In the genomic region with DNA sequence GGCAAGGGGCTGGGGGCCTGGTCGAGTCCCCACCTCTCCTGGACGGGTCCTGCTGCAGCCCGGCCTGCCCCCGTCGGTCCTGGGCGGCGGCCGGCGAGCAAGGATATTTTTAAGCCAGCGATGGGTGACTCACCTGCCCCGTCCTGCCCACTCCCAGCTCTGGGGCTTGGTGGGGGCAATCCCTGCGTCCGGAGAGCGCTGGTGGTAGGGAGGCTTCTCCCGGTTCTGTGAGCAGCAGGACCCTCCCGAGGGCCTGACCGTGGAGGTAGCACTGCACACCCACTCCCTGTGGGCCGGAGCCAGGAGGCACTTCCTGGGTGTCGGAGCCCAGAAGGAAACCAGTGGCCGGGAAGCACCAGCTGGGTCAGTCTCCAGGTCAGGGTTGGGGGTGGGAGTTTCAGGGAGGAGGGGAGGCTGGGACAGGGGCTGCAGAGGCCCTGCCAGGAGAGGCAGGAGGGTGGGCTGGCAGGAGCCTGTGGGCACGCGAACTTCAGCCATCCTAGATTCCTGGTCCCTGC, we compare ENCODE assay signal across 8 cellular contexts. TPM values are rescaled to one million over a fixed set of nuclear protein-coding genes. Genes with fewer than 3 reads are reported as not detected.
DNase-seq lines count a peak whose midpoint lies in the region; ATAC-seq, FAIRE-seq and TF ChIP-seq lines count a peak whose summit lies in the region.

No MANE protein-coding gene starts in this region.

- no peak overlapping the region for H3K9ac ChIP-seq in H9 (ENCODE audit: extremely low read depth, insufficient read length, low read length)
- peak overlapping the region; percentile 2; the same call in 1 of the 2 replicates for H3K9ac ChIP-seq in GM12878 (ENCODE audit: control insufficient read depth, insufficient read depth, low read length)
- peak overlapping the region; percentile 27 to 82 for H3K9ac ChIP-seq in stomach smooth muscle (ENCODE audit: low read length in 2 of 2)

- no peaks in the 10 kb centered on the region for H3K27me3 ChIP-seq in H9 (ENCODE audit: insufficient read depth, low read length)
- H3K27me3 ChIP-seq in GM12878 (replicated peaks in 1 of 2; ENCODE audit: control insufficient read depth in 2 of 2, insufficient read depth in 2 of 2, low read length in 1 of 2), result no peaks in the 10 kb centered on the region; a peak in 1 of 4 replicates
- H3K27me3 ChIP-seq in stomach smooth muscle (ENCODE audit: control insufficient read depth in 1 of 2, insufficient read depth in 2 of 2, low read length in 2 of 2), result peaks cover 0 to 29% of the 10 kb centered on the region in 2 donors

- H3T11ph ChIP-seq in H9 (ENCODE audit: low read length), result no peak overlapping the region

- H3K27me3 Mint-ChIP-seq in H9 (ENCODE audit: low read depth), result no peaks in the 10 kb centered on the region

- H4K5ac ChIP-seq in H9 (ENCODE audit: insufficient read length, low read depth, low read length), result no peak overlapping the region

- H3K27ac Mint-ChIP-seq in H9, result no peak overlapping the region

- H3K27ac ChIP-seq in H9 (ENCODE audit: insufficient read length, low read depth, low read length) (no peak overlapping the region), GM12878 (ENCODE audit: control insufficient read depth, insufficient read depth) (no peak overlapping the region), stomach smooth muscle (ENCODE audit: low read length) (peak overlapping the region; percentile 58)

- H2AK5ac ChIP-seq in H9 (ENCODE audit: insufficient read length, low read length), result no peak overlapping the region

- H3K56ac ChIP-seq in H9 (ENCODE audit: insufficient read length, low read depth, low read length), result no peak overlapping the region

- RAD21 ChIA-PET in GM12878 (lab: Charles Lee; ENCODE audit: unreplicated experiment), result interaction anchor here (0.6 to 2.0 kb wide), 2 partner anchors 16 to 57 kb away, joined by 3 to 6 read pairs; no protein-coding TSS in a partner anchor

- H3K79me2 ChIP-seq in H9 (ENCODE audit: insufficient read depth, low read length) (no peaks in the 10 kb centered on the region), GM12878 (ENCODE audit: control insufficient read depth, insufficient read depth, low read length) (no peaks in the 10 kb centered on the region)

- H2BK20ac ChIP-seq in H9 (ENCODE audit: low read depth, low read length, poor library complexity, severe bottlenecking), result no peak overlapping the region

- no peak; the same call in 1 of the 2 replicates for TF ChIP-seq POLR2A in GM12878 (IDR thresholded peaks at IDR 0.05; ENCODE audit: low read depth, low read length)

- H3K14ac ChIP-seq in H9 (ENCODE audit: insufficient read depth, low read length), result no peak overlapping the region

- peak overlapping the region; percentile 68 to 71; a peak in 4 of 5 replicates for H3K4me3 Mint-ChIP-seq in H9

- TF ChIP-seq CTCF in H9 (conservative IDR thresholded peaks at IDR 0.05) (no peak), GM12878 (IDR thresholded peaks at IDR 0.05 in 2 of 3, conservative IDR thresholded peaks at IDR 0.05 in 1 of 3; ENCODE audit: control insufficient read depth in 2 of 3, extremely low read depth in 1 of 3, insufficient read depth in 1 of 3, low read depth in 3 of 3, low read length in 3 of 3) (no peak)

- no peak overlapping the region for H3K18ac ChIP-seq in H9 (ENCODE audit: insufficient read length, low read depth, low read length)

- ATAC-seq in GM12878, result peak; percentile 15; the same call in 1 of the 3 replicates
- no peak for ATAC-seq in HG03457 (IDR thresholded peaks at IDR 0.05; ENCODE audit: unreplicated experiment)
- ATAC-seq in GM21723 (IDR thresholded peaks at IDR 0.05; ENCODE audit: unreplicated experiment), result no peak

- H3K4me1 ChIP-seq in H9 (ENCODE audit: insufficient read depth, low read length) (peaks cover 5% of the 10 kb centered on the region; the same call in 1 of the 2 replicates), GM12878 (ENCODE audit: control insufficient read depth, insufficient read depth, low read length) (no peaks in the 10 kb centered on the region), stomach smooth muscle (ENCODE audit: control insufficient read depth, insufficient read depth, low read length) (peaks cover 43% of the 10 kb centered on the region)

- WGBS in H9 (ENCODE audit: extremely low coverage, insufficient read length, low lambda C conversion rate), result no CpG with 5 or more reads among the region's 22 CpGs
- WGBS in GM12878 (ENCODE audit: insufficient coverage, insufficient replicate concordance, low lambda C conversion rate, missing lambda C conversion rate), result 13% methylated on average over 15 of the region's 22 CpGs

- H3K4me3 ChIP-seq in GM12878 (no peak overlapping the region), stomach smooth muscle (ENCODE audit: low read length in 2 of 2) (peak overlapping the region; percentile 21 to 77)

- H3K23ac ChIP-seq in H9 (ENCODE audit: insufficient read length, low read depth, low read length), result no peak overlapping the region

- TF ChIP-seq EP300 in GM12878 (IDR thresholded peaks at IDR 0.05; ENCODE audit: borderline replicate concordance in 1 of 2, control insufficient read depth in 1 of 2, low read depth in 2 of 2, low read length in 2 of 2), result no peak

- no peaks in the 10 kb centered on the region for H3K9me3 Mint-ChIP-seq in H9

- CTCF ChIA-PET in GM12878 (lab: Yijun Ruan, JAX), result interaction anchor here (1.0 kb wide), 1 partner anchor 18 kb away, joined by 3 read pairs; no protein-coding TSS in a partner anchor

- in situ Hi-C loops in GM12878 (cut with MboI), result no loop called here

- intact Hi-C loops in GM12878 (cut with micrococcal nuclease; ENCODE audit: unreplicated experiment), result no loop called here

- no peak overlapping the region for H4K91ac ChIP-seq in H9 (ENCODE audit: insufficient read length, low read depth, low read length)

- no peak overlapping the region for H2BK12ac ChIP-seq in H9 (ENCODE audit: insufficient read length, low read depth, low read length)

- H3K23me2 ChIP-seq in H9 (ENCODE audit: insufficient read length, low read depth, low read length, poor library complexity, severe bottlenecking), result peaks cover 3% of the 10 kb centered on the region

- H3K4me1 Mint-ChIP-seq in H9, result peaks cover 15 to 33% of the 10 kb centered on the region in 2 experiments

- H3K4ac ChIP-seq in H9 (ENCODE audit: low read depth, low read length), result no peak overlapping the region

- FAIRE-seq in GM12878 (lab: Jason Lieb, UNC), result no peak

- H4K8ac ChIP-seq in H9 (replicated peaks; ENCODE audit: insufficient read length, low read depth, low read length), result no peak overlapping the region

- H2BK120ac ChIP-seq in H9 (ENCODE audit: low read depth, low read length, poor library complexity, severe bottlenecking), result no peak overlapping the region

- H2BK15ac ChIP-seq in H9 (ENCODE audit: low read depth, low read length), result no peak overlapping the region

- no peak overlapping the region for H2BK5ac ChIP-seq in H9 (ENCODE audit: insufficient read length, low read length)

- POLR2A ChIA-PET in GM12878 (lab: Charles Lee), result interaction anchor here (0.6 to 0.9 kb wide), 2 partner anchors 15 kb away, joined by 3 read pairs; no protein-coding TSS in a partner anchor

- H3K9me3 ChIP-seq in H9 (ENCODE audit: control insufficient read depth, low read depth, low read length) (no peaks in the 10 kb centered on the region), GM12878 (replicated peaks; ENCODE audit: control insufficient read depth, insufficient read depth, low read length) (no peaks in the 10 kb centered on the region), stomach smooth muscle (ENCODE audit: control insufficient read depth in 2 of 2, low read length in 2 of 2) (no peaks in the 10 kb centered on the region)

- H3K36me3 ChIP-seq in GM12878 (ENCODE audit: control insufficient read depth in 2 of 2, insufficient read depth in 2 of 2, low read length in 1 of 2) (peaks cover 0 to 5% of the 10 kb centered on the region in 2 experiments; a peak in 2 of 4 replicates), stomach smooth muscle (ENCODE audit: control insufficient read depth in 2 of 2, insufficient read depth in 2 of 2, low read length in 2 of 2) (peaks cover 4% of the 10 kb centered on the region in 2 donors)

- no peak for TF ChIP-seq RAD21 in GM12878 (IDR thresholded peaks at IDR 0.05; ENCODE audit: insufficient read depth, low read depth, low read length)

- H2AFZ ChIP-seq in H9 (ENCODE audit: low read length) (no peak overlapping the region), GM12878 (ENCODE audit: control insufficient read depth, low read depth, low read length) (no peak overlapping the region)

- SMC1A ChIA-PET in GM12878 (lab: Charles Lee; ENCODE audit: uncharacterized antibody, unreplicated experiment), result no interaction called here

- H3K36me3 Mint-ChIP-seq in H9 (ENCODE audit: insufficient read depth in 1 of 3, low read depth in 3 of 3), result peaks cover 0 to 10% (median 4%) of the 10 kb centered on the region in 3 experiments; a peak in 2 of 7 replicates

- H3K79me1 ChIP-seq in H9 (ENCODE audit: insufficient read depth, low read depth, low read length, poor library complexity, severe bottlenecking), result no peaks in the 10 kb centered on the region

- no peaks in the 10 kb centered on the region for H4K20me1 ChIP-seq in H9 (ENCODE audit: control insufficient read depth, insufficient read depth, insufficient read length)
- no peaks in the 10 kb centered on the region for H4K20me1 ChIP-seq in GM12878 (ENCODE audit: control insufficient read depth, insufficient read depth)

- no TSS peak for BruUV-seq in GM12878 (replicated peaks; lab: Mats Ljungman, UMichigan)

- DNase-seq in H9 (peak; percentile 44), GM12878 (ENCODE audit: low read depth, low spot score) (no peak), kidney tubule cell (ENCODE audit: low spot score) (peak; percentile 76), amygdala (lab: John Stamatoyannopoulos, UW) (no peak)
- no peak for DNase-seq in activated T-cell treated with anti-CD3 and anti-CD28 coated beads, Interleukin-2, amount 50 U/mL, for 1 hour

- peak overlapping the region; percentile 33 for H3K4me2 ChIP-seq in H9 (ENCODE audit: insufficient read depth, insufficient read length, low read length)
- peak overlapping the region; percentile 22; the same call in 1 of the 2 replicates for H3K4me2 ChIP-seq in GM12878 (ENCODE audit: control insufficient read depth, insufficient read depth)

RNA-seq across cellular contexts. Expression of gene EPS8L2, which starts 0.5 kb away (rescaled TPM):
- total RNA-seq in H9 (2021) (92.8 and 101 TPM in 2 replicates), GM12878 (2014; rRNA removed) (11.5 and 12.5 TPM in 2 replicates), GM12878 (2014; rRNA removed; fragmentation: Illumina TruSeq; extraction: Trizol) (3.1 and 5.1 TPM in 2 replicates), GM12878 (2021) (10.8 and 13.4 TPM in 2 replicates)
- total RNA-seq in GM12878 (2013; cell fraction: nucleolus; rRNA removed), result 4.4 and 8.1 TPM in 2 replicates
- 4.7 TPM for polyA plus RNA-seq in GM12878 (2011; ENCODE audit: low read depth)
- polyA plus RNA-seq in GM12878 (2011; rRNA removed) (4.4 and 7.7 TPM in 2 replicates), GM12878 (2014; fragmentation: Illumina TruSeq; extraction: Trizol) (2.9 and 4.0 TPM in 2 replicates), GM12878 (2014; fragmentation: Nextera tagmentation; extraction: Ambion mirVana) (1 to 10 TPM in 1 of 2 experiments, under 1 TPM in 1; 0.76 to 2.9 TPM), GM12878 (2014; rRNA removed) (11.8 and 15.3 TPM in 2 replicates), GM12878 (2016; fragmentation: Nextera tagmentation; extraction: Ambion mirVana) (10 to 100 TPM; 13.9 to 20.0 TPM)
- 7.5 and 14.4 TPM in 2 replicates for polyA plus RNA-seq in GM12878 (2011; cell fraction: cytosol; rRNA removed)
- polyA plus RNA-seq in GM12878 (2011; cell fraction: nucleus; rRNA removed), result 44.2 and 44.3 TPM in 2 replicates
- polyA plus RNA-seq in GM12878 (2012), result 22.8 and 23.5 TPM in 2 replicates
- 3.7 and 4.7 TPM in 2 replicates for polyA minus RNA-seq in GM12878 (2011; rRNA and poly(A)+ RNA removed)
- polyA minus RNA-seq in GM12878 (2011; cell fraction: cytosol; rRNA and poly(A)+ RNA removed), result 4.4 and 4.8 TPM in 2 replicates
- 5.4 and 5.7 TPM in 2 replicates for polyA minus RNA-seq in GM12878 (2011; cell fraction: nucleus; rRNA and poly(A)+ RNA removed)

RNA-seq across cellular contexts. Expression of gene TMEM80, which starts 10.9 kb away (rescaled TPM):
- total RNA-seq in H9 (2021) (15.3 and 23.6 TPM in 2 replicates), GM12878 (2014; rRNA removed) (21.9 and 22.1 TPM in 2 replicates), GM12878 (2014; rRNA removed; fragmentation: Illumina TruSeq; extraction: Trizol) (11.6 and 11.9 TPM in 2 replicates), GM12878 (2021) (16.5 and 19.5 TPM in 2 replicates)
- total RNA-seq in GM12878 (2013; cell fraction: nucleolus; rRNA removed), result 27.5 and 32.1 TPM in 2 replicates
- 7.6 TPM for polyA plus RNA-seq in GM12878 (2011; ENCODE audit: low read depth)
- polyA plus RNA-seq in GM12878 (2011; rRNA removed) (30.7 and 36.6 TPM in 2 replicates), GM12878 (2014; fragmentation: Illumina TruSeq; extraction: Trizol) (8.0 and 14.9 TPM in 2 replicates), GM12878 (2014; fragmentation: Nextera tagmentation; extraction: Ambion mirVana) (1 to 10 TPM; 6.7 to 8.8 TPM), GM12878 (2014; rRNA removed) (28.3 and 29.8 TPM in 2 replicates), GM12878 (2016; fragmentation: Nextera tagmentation; extraction: Ambion mirVana) (10 to 100 TPM; 28.4 to 30.9 TPM)
- 28.5 and 37.1 TPM in 2 replicates for polyA plus RNA-seq in GM12878 (2011; cell fraction: cytosol; rRNA removed)
- 45.3 and 46.0 TPM in 2 replicates for polyA plus RNA-seq in GM12878 (2011; cell fraction: nucleus; rRNA removed)
- polyA plus RNA-seq in GM12878 (2012), result 18.6 and 20.7 TPM in 2 replicates
- polyA minus RNA-seq in GM12878 (2011; rRNA and poly(A)+ RNA removed), result 6.9 and 10.7 TPM in 2 replicates
- polyA minus RNA-seq in GM12878 (2011; cell fraction: cytosol; rRNA and poly(A)+ RNA removed), result 3.2 and 4.0 TPM in 2 replicates
- 6.6 and 13.6 TPM in 2 replicates for polyA minus RNA-seq in GM12878 (2011; cell fraction: nucleus; rRNA and poly(A)+ RNA removed)

RNA-seq across cellular contexts. Expression of gene DEAF1, which starts 11.5 kb away (rescaled TPM):
- 67.3 and 68.6 TPM in 2 replicates for total RNA-seq in H9 (2021)
- total RNA-seq in GM12878 (2013; cell fraction: nucleolus; rRNA removed), result 64.8 and 65.6 TPM in 2 replicates
- total RNA-seq in GM12878 (2014; rRNA removed), result 47.6 and 48.6 TPM in 2 replicates
- total RNA-seq in GM12878 (2014; rRNA removed; fragmentation: Illumina TruSeq; extraction: Trizol), result 21.2 and 23.0 TPM in 2 replicates
- 51.3 and 57.1 TPM in 2 replicates for total RNA-seq in GM12878 (2021)
- 7.2 TPM for polyA plus RNA-seq in GM12878 (2011; ENCODE audit: low read depth)
- polyA plus RNA-seq in GM12878 (2011; rRNA removed), result 10.2 and 21.6 TPM in 2 replicates
- 37.2 and 47.3 TPM in 2 replicates for polyA plus RNA-seq in GM12878 (2011; cell fraction: cytosol; rRNA removed)
- polyA plus RNA-seq in GM12878 (2011; cell fraction: nucleus; rRNA removed), result 31.1 and 35.9 TPM in 2 replicates
- polyA plus RNA-seq in GM12878 (2012), result 23.4 and 29.5 TPM in 2 replicates
- polyA plus RNA-seq in GM12878 (2014; fragmentation: Illumina TruSeq; extraction: Trizol), result 4.4 and 17.1 TPM in 2 replicates
- 1 to 10 TPM in 1 of 2 experiments, under 1 TPM in 1; 0.68 to 5.5 TPM for polyA plus RNA-seq in GM12878 (2014; fragmentation: Nextera tagmentation; extraction: Ambion mirVana)
- polyA plus RNA-seq in GM12878 (2014; rRNA removed), result 43.7 and 51.5 TPM in 2 replicates
- 10 to 100 TPM; 28.8 to 41.0 TPM for polyA plus RNA-seq in GM12878 (2016; fragmentation: Nextera tagmentation; extraction: Ambion mirVana)
- polyA minus RNA-seq in GM12878 (2011; rRNA and poly(A)+ RNA removed), result 18.2 and 35.1 TPM in 2 replicates
- polyA minus RNA-seq in GM12878 (2011; cell fraction: cytosol; rRNA and poly(A)+ RNA removed), result 21.3 and 22.6 TPM in 2 replicates
- polyA minus RNA-seq in GM12878 (2011; cell fraction: nucleus; rRNA and poly(A)+ RNA removed), result 10.5 and 23.0 TPM in 2 replicates

RNA-seq across cellular contexts. Expression of gene TALDO1, which starts 40.8 kb away (rescaled TPM):
- total RNA-seq in H9 (2021), result 268 and 300 TPM in 2 replicates
- 34.6 and 35.6 TPM in 2 replicates for total RNA-seq in GM12878 (2013; cell fraction: nucleolus; rRNA removed)
- total RNA-seq in GM12878 (2014; rRNA removed), result 168 and 176 TPM in 2 replicates
- 139 and 148 TPM in 2 replicates for total RNA-seq in GM12878 (2014; rRNA removed; fragmentation: Illumina TruSeq; extraction: Trizol)
- 226 and 227 TPM in 2 replicates for total RNA-seq in GM12878 (2021)
- polyA plus RNA-seq in GM12878 (2011; ENCODE audit: low read depth), result 120 TPM
- 88.2 and 152 TPM in 2 replicates for polyA plus RNA-seq in GM12878 (2011; rRNA removed)
- 193 and 210 TPM in 2 replicates for polyA plus RNA-seq in GM12878 (2011; cell fraction: cytosol; rRNA removed)
- polyA plus RNA-seq in GM12878 (2011; cell fraction: nucleus; rRNA removed), result 130 and 164 TPM in 2 replicates
- 116 and 122 TPM in 2 replicates for polyA plus RNA-seq in GM12878 (2012)
- 70.6 and 146 TPM in 2 replicates for polyA plus RNA-seq in GM12878 (2014; fragmentation: Illumina TruSeq; extraction: Trizol)
- polyA plus RNA-seq in GM12878 (2014; fragmentation: Nextera tagmentation; extraction: Ambion mirVana), result 100 to 1,000 TPM; 121 to 189 TPM
- 227 and 242 TPM in 2 replicates for polyA plus RNA-seq in GM12878 (2014; rRNA removed)
- polyA plus RNA-seq in GM12878 (2016; fragmentation: Nextera tagmentation; extraction: Ambion mirVana), result 100 to 1,000 TPM; 293 to 302 TPM
- 51.3 and 80.4 TPM in 2 replicates for polyA minus RNA-seq in GM12878 (2011; rRNA and poly(A)+ RNA removed)
- 49.3 and 52.0 TPM in 2 replicates for polyA minus RNA-seq in GM12878 (2011; cell fraction: cytosol; rRNA and poly(A)+ RNA removed)
- 13.9 and 22.8 TPM in 2 replicates for polyA minus RNA-seq in GM12878 (2011; cell fraction: nucleus; rRNA and poly(A)+ RNA removed)

Comparison
In these comparisons a context has a peak if more than half of its experiments do, and no peak if none do; other contexts are left out.
1. DNase-seq: peak in H9 (single experiment) and kidney tubule cell (single experiment); none in GM12878 (single experiment), activated T-cell treated with anti-CD3 and anti-CD28 coated beads, Interleukin-2, amount 50 U/mL, for 1 hour (single experiment) and amygdala (0 of 56).